18 cellular contexts compared by ENCODE assay signal in genomic region chr7:34371922-34372321, GRCh38.
A peak's percentile ranks its signal among the peaks of the same experiment; 100 is the strongest.
DNase-seq lines count a peak whose midpoint lies in the region; ATAC-seq, FAIRE-seq and TF ChIP-seq lines count a peak whose summit lies in the region.
"Had no signal": no experiment of that assay in that cellular context is flagged by ENCODE, and none has a peak within 500 bp of the region (broad histone marks: within the 10 kb centered on the region; RNA-seq: fewer than 3 reads in every experiment).

No MANE protein-coding gene starts in this region.

- no peak for TF ChIP-seq POLR2A in A549 (IDR thresholded peaks at IDR 0.05; ENCODE audit: low read length)

- no peaks in the 10 kb centered on the region for H3K4me1 ChIP-seq in A549
- H3K4me1 ChIP-seq in adipocyte (ENCODE audit: control insufficient read depth, insufficient read depth, low read length), result no peaks in the 10 kb centered on the region
- H3K4me1 ChIP-seq: Caco-2 had no signal

- POLR2A ChIA-PET in A549 (lab: Yijun Ruan, JAX), result no interaction called here

- no peak for TF ChIP-seq CTCF in A549 (IDR thresholded peaks at IDR 0.05)

- FAIRE-seq in A549 (lab: Jason Lieb, UNC), result no peak
- FAIRE-seq: D721Med, HTR-8/SVneo had no signal

- no peak overlapping the region for H3K4me2 ChIP-seq in A549

- no peak overlapping the region for H3K9ac ChIP-seq in adipocyte (ENCODE audit: low read length)

- no peak for TF ChIP-seq EP300 in A549 (IDR thresholded peaks at IDR 0.05)

- H3K4me3 ChIP-seq in A549 (no peak overlapping the region), adipocyte (ENCODE audit: low read length) (no peak overlapping the region)

- no peaks in the 10 kb centered on the region for H3K9me3 ChIP-seq in A549
- H3K9me3 ChIP-seq in adipocyte (ENCODE audit: control insufficient read depth, low read length), result no peaks in the 10 kb centered on the region
- H3K9me3 ChIP-seq: Caco-2 had no signal

- CTCF ChIA-PET in A549 (lab: Yijun Ruan, JAX), result no interaction called here

- 70% methylated on average over 4 of the region's 4 CpGs for WGBS in A549 (ENCODE audit: missing lambda C conversion rate)

- no peak for DNase-seq in A549 (ENCODE audit: low read depth in 1 of 2, low spot score in 1 of 2)
- peak; percentile 36 for DNase-seq in EH (ENCODE audit: low read depth)
- DNase-seq in adipocyte (ENCODE audit: low read depth), result peak; percentile 13
- DNase-seq in renal cortical epithelial cell (ENCODE audit: low read depth), result peak; percentile 9
- no peak for DNase-seq in putamen (ENCODE audit: low spot score)
- DNase-seq in OCI-M1 (lab: John Stamatoyannopoulos, UW), result no peak
- DNase-seq: ACHN; AML-193; Caco-2; CD4-positive, alpha-beta T cell; GDM1; GOT3; H7; HFFc6 had no signal

- TF ChIP-seq RAD21 in A549 (conservative IDR thresholded peaks at IDR 0.05 in 1 of 2, IDR thresholded peaks at IDR 0.05 in 1 of 2), result no peak

- no peaks in the 10 kb centered on the region for H3K27me3 ChIP-seq in adipocyte (replicated peaks; ENCODE audit: control insufficient read depth, insufficient read depth, low read length)

- ATAC-seq in A549, result no peak
- ATAC-seq: HCT116 had no signal

- no peak overlapping the region for H3K27ac ChIP-seq in A549
- H3K27ac ChIP-seq: C4-2B had no signal

- no peaks in the 10 kb centered on the region for H3K36me3 ChIP-seq in adipocyte (ENCODE audit: control insufficient read depth, insufficient read depth, low read length, severe bottlenecking)

TF ChIP-seq in A549, 52 proteins besides CTCF, POLR2A, EP300 and RAD21:
- TF ChIP-seq ESRRA (IDR thresholded peaks at IDR 0.05; ENCODE audit: borderline replicate concordance, low read length), result no peak
- no peak for TF ChIP-seq MAX (IDR thresholded peaks at IDR 0.05)
- TF ChIP-seq NFE2L2 (conservative IDR thresholded peaks at IDR 0.05; ENCODE audit: low read length), result no peak
- TF ChIP-seq MAFK (IDR thresholded peaks at IDR 0.05; ENCODE audit: partially characterized antibody), result peak; percentile 66

Comparison
In these comparisons a context has a peak if more than half of its experiments do, and no peak if none do; other contexts are left out.
1. DNase-seq: peak in EH (single experiment), adipocyte (single experiment) and renal cortical epithelial cell (single experiment); none in A549 (0 of 2), putamen (single experiment) and OCI-M1 (single experiment).